8 cellular contexts compared by ENCODE assay signal in the genomic region with DNA sequence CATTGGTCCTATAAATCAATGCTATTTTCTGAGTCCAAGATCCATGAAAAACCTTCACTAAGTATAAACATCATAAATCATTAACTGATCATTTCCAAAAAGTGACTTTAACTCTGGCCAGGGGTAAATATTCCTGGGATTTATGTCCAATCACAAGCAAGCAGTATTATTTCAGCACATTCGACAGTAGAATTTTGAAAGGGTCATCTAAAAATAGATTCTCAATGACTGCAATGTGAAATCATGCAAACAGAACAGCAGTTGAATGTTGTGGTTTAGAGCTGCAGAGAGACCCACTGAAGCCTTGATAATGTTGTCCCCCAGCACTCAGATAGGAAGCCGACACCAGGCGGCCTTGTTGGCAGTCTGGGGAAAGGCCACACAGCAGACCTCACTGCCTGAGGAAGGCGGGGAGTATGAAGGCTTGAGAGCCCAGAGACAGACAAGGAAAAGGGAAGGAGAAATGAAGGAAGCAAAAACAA. TPM values are rescaled to one million over a fixed set of nuclear protein-coding genes. Genes with fewer than 3 reads are reported as not detected.
DNase-seq lines count a peak whose midpoint lies in the region; ATAC-seq and TF ChIP-seq lines count a peak whose summit lies in the region.

No MANE protein-coding gene starts in this region.

- no peaks in the 10 kb centered on the region for H3K27me3 ChIP-seq in thoracic aorta (replicated peaks; ENCODE audit: insufficient read depth)

- no peaks in the 10 kb centered on the region for H3K9me3 ChIP-seq in thoracic aorta

- no peaks in the 10 kb centered on the region for H3K36me3 ChIP-seq in thoracic aorta

- H3K27ac ChIP-seq in thoracic aorta: peak overlapping the region; percentile 89 to 95

- peaks cover 35 to 59% of the 10 kb centered on the region in 2 donors for H3K4me1 ChIP-seq in thoracic aorta (ENCODE audit: control insufficient read depth in 1 of 2, low read depth in 2 of 2)

- peak; percentile 87 for DNase-seq in astrocyte of the hippocampus (ENCODE audit: low read depth, low spot score)
- DNase-seq in left lobe of liver (ENCODE audit: low spot score): no peak
- no peak for DNase-seq in thoracic aorta (ENCODE audit: low spot score)
- DNase-seq in NCI-H146 (lab: John Stamatoyannopoulos, UW): no peak
- DNase-seq in NCI-H1417 treated with DMSO at 0.1 percent for 48 hours (lab: John Stamatoyannopoulos, UW): no peak

- ATAC-seq in HG03103 (IDR thresholded peaks at IDR 0.05; ENCODE audit: low read depth, unreplicated experiment) (peak; percentile 49), left lobe of liver (peak; percentile 68), thoracic aorta (ENCODE audit: insufficient number of reproducible peaks, low FRiP score, low read depth) (no peak), HG03039 (IDR thresholded peaks at IDR 0.05; ENCODE audit: unreplicated experiment) (no peak), GM19455 (IDR thresholded peaks at IDR 0.05; ENCODE audit: unreplicated experiment) (no peak)

- H3K4me3 ChIP-seq in thoracic aorta: peak overlapping the region; percentile 30

- no peak for TF ChIP-seq CTCF in thoracic aorta (IDR thresholded peaks at IDR 0.05)

RNA-seq across cellular contexts. Expression of gene FAM107B, which starts 38.1 kb away (rescaled TPM):
- total RNA-seq in left lobe of liver: 67.2 TPM
- 10 to 100 TPM; 33.6 to 50.6 TPM for total RNA-seq in thoracic aorta

Comparison
In these comparisons a context has a peak if more than half of its experiments do, and no peak if none do; other contexts are left out.
1. ATAC-seq: peak in HG03103 (single experiment) and left lobe of liver (single experiment); none in thoracic aorta (single experiment), HG03039 (single experiment) and GM19455 (single experiment).